19 cellular contexts compared by ENCODE assay signal in genomic region chr5:156543348-156543747, GRCh38.
"Had no signal": no experiment of that assay in that cellular context is flagged by ENCODE, and none has a peak within 500 bp of the region (broad histone marks: within the 10 kb centered on the region; RNA-seq: fewer than 3 reads in every experiment).

No MANE protein-coding gene starts in this region.

- H3K9me3 Mint-ChIP-seq: activated CD4-positive, alpha-beta memory T cell treated with anti-CD3 and anti-CD28 coated beads, Interleukin-2, amount 10 ng/mL, durations not matched to agents 7 days and 5 days; activated naive CD4-positive, alpha-beta T cell treated with anti-CD3 and anti-CD28 coated beads, Interleukin-2, amount 10 ng/mL, durations not matched to agents 7 days and 5 days; activated T-cell treated with anti-CD3 and anti-CD28 coated beads, Interleukin-2, amount 50 U/mL, for 72 hours; stimulated activated memory B cell treated with anti-CD40 and anti-IgM and Interleukin-4, amounts not matched to agents 10 μg/mL and 1 μg/mL and 100 μg/mL, for 72 hours had no signal

- H3K27ac Mint-ChIP-seq: activated CD4-positive, alpha-beta memory T cell treated with anti-CD3 and anti-CD28 coated beads, Interleukin-2, amount 10 ng/mL, durations not matched to agents 7 days and 5 days; activated CD4-positive, alpha-beta T cell treated with anti-CD3 and anti-CD28 coated beads, Interleukin-2, amount 10 ng/mL, durations not matched to agents 24 days and 14 days; activated naive CD4-positive, alpha-beta T cell treated with anti-CD3 and anti-CD28 coated beads, Interleukin-2, amount 10 ng/mL, durations not matched to agents 7 days and 5 days; activated T-cell treated with anti-CD3 and anti-CD28 coated beads, Interleukin-2, amount 50 U/mL, for 72 hours; stimulated activated memory B cell treated with anti-CD40 and anti-IgM and Interleukin-4, amounts not matched to agents 10 μg/mL and 1 μg/mL and 100 μg/mL, for 72 hours had no signal

- FAIRE-seq: bronchial epithelial cell, small intestine, urothelium cell line had no signal

- DNase-seq: activated CD4-positive, alpha-beta memory T cell treated with anti-CD3 and anti-CD28 coated beads, Interleukin-2, amount 10 ng/mL, durations not matched to agents 7 days and 5 days; activated CD4-positive, alpha-beta T cell treated with anti-CD3 and anti-CD28 coated beads, Interleukin-2, amount 10 ng/mL, durations not matched to agents 24 days and 14 days; activated effector memory CD4-positive, alpha-beta T cell treated with anti-CD3 and anti-CD28 coated beads, Interleukin-2, amount 50 U/mL, for 16 hours; activated naive CD4-positive, alpha-beta T cell treated with anti-CD3 and anti-CD28 coated beads, Interleukin-2, amount 10 ng/mL, durations not matched to agents 7 days and 5 days; activated T-cell treated with anti-CD3 and anti-CD28 coated beads, Interleukin-2, amount 50 U/mL, for 72 hours; amygdala; cerebellar nuclear complex; gastrocnemius medialis; hippocampal formation; left ventricle myocardium superior; mammary epithelial cell; nucleus accumbens; right lobe of liver; small intestine; stimulated activated CD4-positive, alpha-beta T cell treated with anti-CD3 and anti-CD28 coated beads, Interleukin-2, amount 100 ng/mL, for 24 hours; transverse colon had no signal

- H3K36me3 Mint-ChIP-seq: activated naive CD4-positive, alpha-beta T cell treated with anti-CD3 and anti-CD28 coated beads, Interleukin-2, amount 10 ng/mL, durations not matched to agents 7 days and 5 days; stimulated activated memory B cell treated with anti-CD40 and anti-IgM and Interleukin-4, amounts not matched to agents 10 μg/mL and 1 μg/mL and 100 μg/mL, for 72 hours had no signal

- H3K4me3 Mint-ChIP-seq: activated CD4-positive, alpha-beta memory T cell treated with anti-CD3 and anti-CD28 coated beads, Interleukin-2, amount 10 ng/mL, durations not matched to agents 7 days and 5 days; activated CD4-positive, alpha-beta T cell treated with anti-CD3 and anti-CD28 coated beads, Interleukin-2, amount 10 ng/mL, durations not matched to agents 24 days and 14 days; activated naive CD4-positive, alpha-beta T cell treated with anti-CD3 and anti-CD28 coated beads, Interleukin-2, amount 10 ng/mL, durations not matched to agents 7 days and 5 days; activated T-cell treated with anti-CD3 and anti-CD28 coated beads, Interleukin-2, amount 50 U/mL, for 72 hours; stimulated activated memory B cell treated with anti-CD40 and anti-IgM and Interleukin-4, amounts not matched to agents 10 μg/mL and 1 μg/mL and 100 μg/mL, for 72 hours had no signal

- H3K27me3 Mint-ChIP-seq: activated naive CD4-positive, alpha-beta T cell treated with anti-CD3 and anti-CD28 coated beads, Interleukin-2, amount 10 ng/mL, durations not matched to agents 7 days and 5 days had no signal

- H3K4me1 Mint-ChIP-seq: activated CD4-positive, alpha-beta memory T cell treated with anti-CD3 and anti-CD28 coated beads, Interleukin-2, amount 10 ng/mL, durations not matched to agents 7 days and 5 days; activated CD4-positive, alpha-beta T cell treated with anti-CD3 and anti-CD28 coated beads, Interleukin-2, amount 10 ng/mL, durations not matched to agents 24 days and 14 days; activated naive CD4-positive, alpha-beta T cell treated with anti-CD3 and anti-CD28 coated beads, Interleukin-2, amount 10 ng/mL, durations not matched to agents 7 days and 5 days; stimulated activated memory B cell treated with anti-CD40 and anti-IgM and Interleukin-4, amounts not matched to agents 10 μg/mL and 1 μg/mL and 100 μg/mL, for 72 hours had no signal
